In genomic region chr16:75267631-75268264, GRCh38 we compare ENCODE assay signal across 1 cellular context.
TF ChIP-seq lines count a peak whose summit lies in the region.

No MANE protein-coding gene starts in this region.

TF ChIP-seq in HepG2, 621 proteins besides CTCF, POLR2A, EP300 and RAD21 (continued from another document and continues in another):
- TF ChIP-seq NFAT5 (CRISPR knock-in tag; IDR thresholded peaks at IDR 0.05) (no peak), NFYC (CRISPR knock-in tag; IDR thresholded peaks at IDR 0.05) (no peak), NFE2 (CRISPR knock-in tag; IDR thresholded peaks at IDR 0.05) (no peak), TP53 (CRISPR knock-in tag; conservative IDR thresholded peaks at IDR 0.05) (no peak), ZNF44 (CRISPR knock-in tag; IDR thresholded peaks at IDR 0.05) (no peak), YEATS2 (CRISPR knock-in tag; IDR thresholded peaks at IDR 0.05; ENCODE audit: borderline replicate concordance) (no peak), ATF5 (CRISPR knock-in tag; IDR thresholded peaks at IDR 0.05; ENCODE audit: low read depth) (no peak), ZBTB40 (IDR thresholded peaks at IDR 0.05) (no peak), ZBTB40 (CRISPR knock-in tag; IDR thresholded peaks at IDR 0.05) (0 out of 2 replicates have a peak, but pooled peaks have one; percentile 47), MTA1 (CRISPR knock-in tag; IDR thresholded peaks at IDR 0.05; ENCODE audit: borderline replicate concordance) (no peak), ZNF432 (CRISPR knock-in tag; IDR thresholded peaks at IDR 0.05; ENCODE audit: borderline replicate concordance) (no peak), ZNF296 (CRISPR knock-in tag; conservative IDR thresholded peaks at IDR 0.05) (no peak), ZNF556 (CRISPR knock-in tag; IDR thresholded peaks at IDR 0.05; ENCODE audit: borderline replicate concordance) (0 out of 2 replicates have a peak, but pooled peaks have one; percentile 26), ZNF232 (CRISPR knock-in tag; IDR thresholded peaks at IDR 0.05; ENCODE audit: borderline replicate concordance) (no peak), NRL (CRISPR knock-in tag; IDR thresholded peaks at IDR 0.05; ENCODE audit: borderline replicate concordance) (0 out of 2 replicates have a peak, but pooled peaks have one; percentile 14), EZH2 (conservative IDR thresholded peaks at IDR 0.05; ENCODE audit: low read depth, low read length) (no peak), POLR2G (IDR thresholded peaks at IDR 0.05; ENCODE audit: low read depth, low read length) (no peak), ZNF234 (CRISPR knock-in tag; conservative IDR thresholded peaks at IDR 0.05) (no peak), ZNF10 (CRISPR knock-in tag; IDR thresholded peaks at IDR 0.05; ENCODE audit: borderline replicate concordance, low read depth) (no peak), ZNF142 (CRISPR knock-in tag; IDR thresholded peaks at IDR 0.05) (no peak), CREM (IDR thresholded peaks at IDR 0.05) (no peak), CREM (CRISPR knock-in tag; IDR thresholded peaks at IDR 0.05) (no peak), RXRB (CRISPR knock-in tag; IDR thresholded peaks at IDR 0.05; ENCODE audit: borderline replicate concordance) (no peak), FLYWCH1 (CRISPR knock-in tag; IDR thresholded peaks at IDR 0.05) (no peak), SMARCE1 (IDR thresholded peaks at IDR 0.05; ENCODE audit: borderline replicate concordance) (no peak), MBNL3 (CRISPR knock-in tag; conservative IDR thresholded peaks at IDR 0.05) (no peak), ZNF329 (CRISPR knock-in tag; IDR thresholded peaks at IDR 0.05; ENCODE audit: low read depth) (peak; percentile 45; the same call in 1 of the 2 replicates), SOX6 (IDR thresholded peaks at IDR 0.05) (no peak), SOX6 (CRISPR knock-in tag; IDR thresholded peaks at IDR 0.05) (no peak)
- TF ChIP-seq, protein P1, sequence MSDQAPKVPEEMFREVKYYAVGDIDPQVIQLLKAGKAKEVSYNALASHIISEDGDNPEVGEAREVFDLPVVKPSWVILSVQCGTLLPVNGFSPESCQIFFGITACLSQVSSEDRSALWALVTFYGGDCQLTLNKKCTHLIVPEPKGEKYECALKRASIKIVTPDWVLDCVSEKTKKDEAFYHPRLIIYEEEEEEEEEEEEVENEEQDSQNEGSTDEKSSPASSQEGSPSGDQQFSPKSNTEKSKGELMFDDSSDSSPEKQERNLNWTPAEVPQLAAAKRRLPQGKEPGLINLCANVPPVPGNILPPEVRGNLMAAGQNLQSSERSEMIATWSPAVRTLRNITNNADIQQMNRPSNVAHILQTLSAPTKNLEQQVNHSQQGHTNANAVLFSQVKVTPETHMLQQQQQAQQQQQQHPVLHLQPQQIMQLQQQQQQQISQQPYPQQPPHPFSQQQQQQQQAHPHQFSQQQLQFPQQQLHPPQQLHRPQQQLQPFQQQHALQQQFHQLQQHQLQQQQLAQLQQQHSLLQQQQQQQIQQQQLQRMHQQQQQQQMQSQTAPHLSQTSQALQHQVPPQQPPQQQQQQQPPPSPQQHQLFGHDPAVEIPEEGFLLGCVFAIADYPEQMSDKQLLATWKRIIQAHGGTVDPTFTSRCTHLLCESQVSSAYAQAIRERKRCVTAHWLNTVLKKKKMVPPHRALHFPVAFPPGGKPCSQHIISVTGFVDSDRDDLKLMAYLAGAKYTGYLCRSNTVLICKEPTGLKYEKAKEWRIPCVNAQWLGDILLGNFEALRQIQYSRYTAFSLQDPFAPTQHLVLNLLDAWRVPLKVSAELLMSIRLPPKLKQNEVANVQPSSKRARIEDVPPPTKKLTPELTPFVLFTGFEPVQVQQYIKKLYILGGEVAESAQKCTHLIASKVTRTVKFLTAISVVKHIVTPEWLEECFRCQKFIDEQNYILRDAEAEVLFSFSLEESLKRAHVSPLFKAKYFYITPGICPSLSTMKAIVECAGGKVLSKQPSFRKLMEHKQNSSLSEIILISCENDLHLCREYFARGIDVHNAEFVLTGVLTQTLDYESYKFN (CRISPR knock-in tag; conservative IDR thresholded peaks at IDR 0.05) = peak; percentile 38; the same call in 1 of the 2 replicates
